Comparison of ENCODE assay signal across 1 cellular context in genomic region chr3:197547618-197548017, GRCh38.
TF ChIP-seq lines count a peak whose summit lies in the region.

No MANE protein-coding gene starts in this region.

TF ChIP-seq in K562, 482 proteins besides CTCF, POLR2A, EP300 and RAD21 (continued from another document):
- TF ChIP-seq REST (CRISPR knock-in tag; IDR thresholded peaks at IDR 0.05; ENCODE audit: low read depth) (no peak), SMC3 (conservative IDR thresholded peaks at IDR 0.05; ENCODE audit: insufficient read depth, low read depth, low read length) (peak; percentile 62), JUND (IDR thresholded peaks at IDR 0.05; ENCODE audit: borderline replicate concordance, low read depth, low read length) (0 out of 2 replicates have a peak, but pooled peaks have one; percentile 22), JUND (tag; IDR thresholded peaks at IDR 0.05; ENCODE audit: borderline replicate concordance, low read depth, low read length) (no peak; the same call in 2 of the 3 replicates), E2F3 (CRISPR knock-in tag; IDR thresholded peaks at IDR 0.05) (no peak), ZBTB11 (CRISPR knock-in tag; IDR thresholded peaks at IDR 0.05) (no peak), HOMEZ (CRISPR knock-in tag; IDR thresholded peaks at IDR 0.05) (no peak), CTBP1 (IDR thresholded peaks at IDR 0.05; ENCODE audit: borderline replicate concordance) (peak; percentile 27; the same call in 1 of the 2 replicates), HNRNPK (IDR thresholded peaks at IDR 0.05; ENCODE audit: low read depth, low read length, poor library complexity, severe bottlenecking) (no peak), ARID4B (CRISPR knock-in tag; IDR thresholded peaks at IDR 0.05) (no peak), ARID2 (IDR thresholded peaks at IDR 0.05) (peak; percentile 85), CBX5 (IDR thresholded peaks at IDR 0.05; ENCODE audit: borderline replicate concordance, low read depth) (no peak), ZNF24 (IDR thresholded peaks at IDR 0.05) (peak; percentile 19; the same call in 1 of the 2 replicates), STAG1 (CRISPR knock-in tag; IDR thresholded peaks at IDR 0.05; ENCODE audit: borderline replicate concordance) (peak; percentile 50; the same call in 1 of the 2 replicates), HLTF (IDR thresholded peaks at IDR 0.05) (no peak), ATF6 (CRISPR knock-in tag; IDR thresholded peaks at IDR 0.05) (no peak), EGR1 (conservative IDR thresholded peaks at IDR 0.05) (no peak), CREB3L1 (IDR thresholded peaks at IDR 0.05; ENCODE audit: borderline replicate concordance, low read depth) (no peak), SIX5 (IDR thresholded peaks at IDR 0.05; ENCODE audit: borderline replicate concordance in 1 of 2, insufficient read depth in 1 of 2, low read depth in 1 of 2, low read length in 2 of 2) (no peak), DEAF1 (CRISPR knock-in tag; IDR thresholded peaks at IDR 0.05) (peak; percentile 55; the same call in 1 of the 2 replicates), CBFB (CRISPR knock-in tag; IDR thresholded peaks at IDR 0.05) (no peak), ZFPM2 (CRISPR knock-in tag; IDR thresholded peaks at IDR 0.05) (no peak), HNRNPH1 (optimal IDR thresholded peaks at IDR 0.05; ENCODE audit: low read depth, low read length) (no peak)
TF ChIP-seq in K562: peak in this region for 12.
